In the genomic region with DNA sequence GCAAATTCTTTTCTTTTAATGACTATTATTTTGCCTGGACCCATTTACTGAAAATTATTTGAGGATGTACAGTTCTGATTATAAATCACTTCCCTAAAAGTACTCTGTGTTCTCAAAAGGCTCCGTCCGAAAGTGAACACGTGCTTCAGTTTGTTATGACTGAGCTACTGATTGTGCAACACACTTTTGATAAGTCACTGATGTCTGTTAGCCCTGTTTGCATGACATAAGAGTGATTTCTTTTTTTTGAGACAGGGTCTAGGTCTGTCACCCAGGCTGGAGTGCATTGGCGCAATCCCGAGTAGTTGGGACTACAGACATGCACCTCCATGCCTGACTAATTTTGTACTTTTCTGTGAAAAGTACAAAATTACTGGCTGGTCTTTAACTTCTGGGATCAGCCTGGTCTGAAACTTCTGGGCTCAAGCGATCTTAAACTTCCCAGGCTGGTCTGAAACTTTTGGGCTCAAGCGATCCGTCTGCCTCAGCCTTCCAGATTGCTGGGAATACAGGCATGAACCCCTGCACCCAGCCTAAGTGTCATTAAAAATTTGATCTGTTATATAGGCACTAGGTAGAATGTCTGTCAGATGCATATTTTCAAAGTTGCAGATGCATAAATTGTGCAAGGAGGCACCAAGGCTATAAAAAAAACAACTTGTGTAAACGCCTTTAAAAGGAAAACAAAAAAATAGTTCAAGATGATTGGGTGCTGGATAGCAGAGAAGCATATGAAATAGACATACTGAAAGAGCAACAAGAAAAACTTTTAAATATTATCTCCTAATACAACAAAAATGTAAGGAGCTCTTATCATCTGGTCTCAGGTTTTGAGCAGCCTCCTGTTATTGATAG, we compare ENCODE assay signal across 11 cellular contexts.
A peak's percentile ranks its signal among the peaks of the same experiment; 100 is the strongest.
DNase-seq lines count a peak whose midpoint lies in the region; ATAC-seq and TF ChIP-seq lines count a peak whose summit lies in the region.
"Had no signal": no experiment of that assay in that cellular context is flagged by ENCODE, and none has a peak within 500 bp of the region (broad histone marks: within the 10 kb centered on the region; RNA-seq: fewer than 3 reads in every experiment).

No MANE protein-coding gene starts in this region.

- no peak overlapping the region for H3K9ac ChIP-seq in MM.1S (ENCODE audit: low read length)

- no peaks in the 10 kb centered on the region for H3K36me3 Mint-ChIP-seq in WTC11
- H3K36me3 Mint-ChIP-seq: activated CD8-positive, alpha-beta memory T cell treated with anti-CD3 and anti-CD28 coated beads, Interleukin-2, amount 10 ng/mL, durations not matched to agents 7 days and 5 days had no signal

- no peaks in the 10 kb centered on the region for H3K4me1 ChIP-seq in breast epithelium
- H3K4me1 ChIP-seq in right lobe of liver, result peaks cover 0 to 15% (median 3%) of the 10 kb centered on the region in 4 donors
- peaks cover 7% of the 10 kb centered on the region for H3K4me1 ChIP-seq in testis
- no peaks in the 10 kb centered on the region for H3K4me1 ChIP-seq in MM.1S (ENCODE audit: low read length)

- H3K27ac Mint-ChIP-seq in WTC11, result no peak overlapping the region
- H3K27ac Mint-ChIP-seq: activated CD8-positive, alpha-beta memory T cell treated with anti-CD3 and anti-CD28 coated beads, Interleukin-2, amount 10 ng/mL, durations not matched to agents 7 days and 5 days had no signal

- H3K4me2 ChIP-seq in MM.1S (ENCODE audit: low read depth, low read length), result no peak overlapping the region

- DNase-seq in breast epithelium (ENCODE audit: low spot score in 2 of 2) (peak in 1 of 2 donors; percentile 29), right lobe of liver (peak in 1 of 3 donors; percentile 56), testis (peak; percentile 77), MM.1S (no peak), GM19238 (ENCODE audit: insufficient read length, low spot score) (no peak), WTC11 (ENCODE audit: low spot score) (no peak), NCI-H748 treated with DMSO at 0.1 percent for 48 hours (lab: John Stamatoyannopoulos, UW) (no peak)
- DNase-seq: activated CD8-positive, alpha-beta memory T cell treated with anti-CD3 and anti-CD28 coated beads, Interleukin-2, amount 10 ng/mL, durations not matched to agents 7 days and 5 days; effector CD4-positive, alpha-beta T cell; GF-D8 had no signal

- POLR2A ChIA-PET in WTC11 (lab: Charles Lee), result no interaction called here

- no peak overlapping the region for H3K4me3 Mint-ChIP-seq in WTC11
- H3K4me3 Mint-ChIP-seq: activated CD8-positive, alpha-beta memory T cell treated with anti-CD3 and anti-CD28 coated beads, Interleukin-2, amount 10 ng/mL, durations not matched to agents 7 days and 5 days had no signal

- intact Hi-C loops in breast epithelium (cut with DNase I; ENCODE audit: low total_unique reads) (no loop called here), right lobe of liver (cut with DNase I) (no loop called here), testis (cut with DNase I; ENCODE audit: low total_unique reads) (no loop called here)

- TF ChIP-seq CTCF in breast epithelium (IDR thresholded peaks at IDR 0.05) (no peak), right lobe of liver (IDR thresholded peaks at IDR 0.05) (no peak), testis (IDR thresholded peaks at IDR 0.05) (no peak), MM.1S (IDR thresholded peaks at IDR 0.05; ENCODE audit: low read length) (no peak), WTC11 (IDR thresholded peaks at IDR 0.05) (no peak)

- H4K20me1 ChIP-seq in MM.1S (ENCODE audit: insufficient read depth, low read length), result no peaks in the 10 kb centered on the region

- H3K4me3 ChIP-seq in breast epithelium (no peak overlapping the region), right lobe of liver (no peak overlapping the region), testis (no peak overlapping the region), MM.1S (ENCODE audit: low read length) (no peak overlapping the region)

- H3K27me3 ChIP-seq in breast epithelium (no peaks in the 10 kb centered on the region), right lobe of liver (no peaks in the 10 kb centered on the region), testis (no peaks in the 10 kb centered on the region), MM.1S (replicated peaks; ENCODE audit: insufficient read depth, low read length) (no peaks in the 10 kb centered on the region)

- no peaks in the 10 kb centered on the region for H3K9me3 ChIP-seq in breast epithelium
- no peaks in the 10 kb centered on the region for H3K9me3 ChIP-seq in right lobe of liver
- no peaks in the 10 kb centered on the region for H3K9me3 ChIP-seq in testis
- no peaks in the 10 kb centered on the region for H3K9me3 ChIP-seq in MM.1S (replicated peaks; ENCODE audit: insufficient read depth, low read length)

- 19% methylated on average over 9 of the region's 9 CpGs for WGBS in right lobe of liver (ENCODE audit: insufficient coverage, low coverage, low lambda C conversion rate, missing lambda C conversion rate)
- 49 to 57% methylated on average over 9 of the region's 9 CpGs for WGBS in testis, 2 donors

- no peaks in the 10 kb centered on the region for H3K9me2 ChIP-seq in MM.1S (replicated peaks; ENCODE audit: insufficient read depth, low read length)

- no peak overlapping the region for H2AFZ ChIP-seq in MM.1S (ENCODE audit: low read length)

- H3K27ac ChIP-seq in breast epithelium (peak overlapping the region; percentile 0 to 55), right lobe of liver (peak overlapping the region in 1 of 3 donors; percentile 61), testis (peak overlapping the region; percentile 47 to 79), MM.1S (ENCODE audit: low read length) (no peak overlapping the region)

- H3F3A ChIP-seq in MM.1S (ENCODE audit: insufficient read depth, low read length), result no peaks in the 10 kb centered on the region

- H3K36me3 ChIP-seq in breast epithelium (no peaks in the 10 kb centered on the region), right lobe of liver (no peaks in the 10 kb centered on the region), testis (ENCODE audit: low read depth, missing control alignments) (no peaks in the 10 kb centered on the region), MM.1S (replicated peaks; ENCODE audit: insufficient read depth, low read length) (no peaks in the 10 kb centered on the region)

- H3K9me3 Mint-ChIP-seq in WTC11, result no peaks in the 10 kb centered on the region

- H3K27me3 Mint-ChIP-seq in WTC11 (ENCODE audit: low read depth), result no peaks in the 10 kb centered on the region

- TF ChIP-seq POLR2A in breast epithelium (IDR thresholded peaks at IDR 0.05), result no peak
- no peak for TF ChIP-seq POLR2A in right lobe of liver (IDR thresholded peaks at IDR 0.05)
- TF ChIP-seq POLR2A in testis (IDR thresholded peaks at IDR 0.05), result no peak

- no peaks in the 10 kb centered on the region for H3K79me2 ChIP-seq in MM.1S (ENCODE audit: low read length)

- ATAC-seq in HG02973 (IDR thresholded peaks at IDR 0.05; ENCODE audit: unreplicated experiment), result peak; percentile 57
- peak; percentile 93 to 97 (median 95) for ATAC-seq in right lobe of liver
- ATAC-seq in WTC11, result no peak
- ATAC-seq: activated CD8-positive, alpha-beta memory T cell treated with anti-CD3 and anti-CD28 coated beads, Interleukin-2, amount 10 ng/mL, durations not matched to agents 7 days and 5 days had no signal

- CTCF ChIA-PET in WTC11 (lab: Charles Lee), result no interaction called here

- no peaks in the 10 kb centered on the region for H3K4me1 Mint-ChIP-seq in WTC11
- H3K4me1 Mint-ChIP-seq: activated CD8-positive, alpha-beta memory T cell treated with anti-CD3 and anti-CD28 coated beads, Interleukin-2, amount 10 ng/mL, durations not matched to agents 7 days and 5 days had no signal

TF ChIP-seq in WTC11, 78 proteins besides CTCF, POLR2A, EP300 and RAD21 (continues in another document):
- TF ChIP-seq, protein P1, sequence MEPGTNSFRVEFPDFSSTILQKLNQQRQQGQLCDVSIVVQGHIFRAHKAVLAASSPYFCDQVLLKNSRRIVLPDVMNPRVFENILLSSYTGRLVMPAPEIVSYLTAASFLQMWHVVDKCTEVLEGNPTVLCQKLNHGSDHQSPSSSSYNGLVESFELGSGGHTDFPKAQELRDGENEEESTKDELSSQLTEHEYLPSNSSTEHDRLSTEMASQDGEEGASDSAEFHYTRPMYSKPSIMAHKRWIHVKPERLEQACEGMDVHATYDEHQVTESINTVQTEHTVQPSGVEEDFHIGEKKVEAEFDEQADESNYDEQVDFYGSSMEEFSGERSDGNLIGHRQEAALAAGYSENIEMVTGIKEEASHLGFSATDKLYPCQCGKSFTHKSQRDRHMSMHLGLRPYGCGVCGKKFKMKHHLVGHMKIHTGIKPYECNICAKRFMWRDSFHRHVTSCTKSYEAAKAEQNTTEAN (CRISPR knock-in tag; IDR thresholded peaks at IDR 0.05), result no peak
- TF ChIP-seq NFATC4 (CRISPR knock-in tag; IDR thresholded peaks at IDR 0.05) (no peak), TEAD4 (CRISPR knock-in tag; IDR thresholded peaks at IDR 0.05) (no peak), NFE2L1 (CRISPR knock-in tag; IDR thresholded peaks at IDR 0.05) (no peak), MYBL2 (CRISPR knock-in tag; IDR thresholded peaks at IDR 0.05) (no peak), JUN (CRISPR knock-in tag; IDR thresholded peaks at IDR 0.05) (no peak), KAT7 (CRISPR knock-in tag; IDR thresholded peaks at IDR 0.05; ENCODE audit: borderline replicate concordance) (no peak)
- TF ChIP-seq, protein P2, sequence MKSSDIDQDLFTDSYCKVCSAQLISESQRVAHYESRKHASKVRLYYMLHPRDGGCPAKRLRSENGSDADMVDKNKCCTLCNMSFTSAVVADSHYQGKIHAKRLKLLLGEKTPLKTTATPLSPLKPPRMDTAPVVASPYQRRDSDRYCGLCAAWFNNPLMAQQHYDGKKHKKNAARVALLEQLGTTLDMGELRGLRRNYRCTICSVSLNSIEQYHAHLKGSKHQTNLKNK (CRISPR knock-in tag; IDR thresholded peaks at IDR 0.05), result no peak
- TF ChIP-seq, protein P3, sequence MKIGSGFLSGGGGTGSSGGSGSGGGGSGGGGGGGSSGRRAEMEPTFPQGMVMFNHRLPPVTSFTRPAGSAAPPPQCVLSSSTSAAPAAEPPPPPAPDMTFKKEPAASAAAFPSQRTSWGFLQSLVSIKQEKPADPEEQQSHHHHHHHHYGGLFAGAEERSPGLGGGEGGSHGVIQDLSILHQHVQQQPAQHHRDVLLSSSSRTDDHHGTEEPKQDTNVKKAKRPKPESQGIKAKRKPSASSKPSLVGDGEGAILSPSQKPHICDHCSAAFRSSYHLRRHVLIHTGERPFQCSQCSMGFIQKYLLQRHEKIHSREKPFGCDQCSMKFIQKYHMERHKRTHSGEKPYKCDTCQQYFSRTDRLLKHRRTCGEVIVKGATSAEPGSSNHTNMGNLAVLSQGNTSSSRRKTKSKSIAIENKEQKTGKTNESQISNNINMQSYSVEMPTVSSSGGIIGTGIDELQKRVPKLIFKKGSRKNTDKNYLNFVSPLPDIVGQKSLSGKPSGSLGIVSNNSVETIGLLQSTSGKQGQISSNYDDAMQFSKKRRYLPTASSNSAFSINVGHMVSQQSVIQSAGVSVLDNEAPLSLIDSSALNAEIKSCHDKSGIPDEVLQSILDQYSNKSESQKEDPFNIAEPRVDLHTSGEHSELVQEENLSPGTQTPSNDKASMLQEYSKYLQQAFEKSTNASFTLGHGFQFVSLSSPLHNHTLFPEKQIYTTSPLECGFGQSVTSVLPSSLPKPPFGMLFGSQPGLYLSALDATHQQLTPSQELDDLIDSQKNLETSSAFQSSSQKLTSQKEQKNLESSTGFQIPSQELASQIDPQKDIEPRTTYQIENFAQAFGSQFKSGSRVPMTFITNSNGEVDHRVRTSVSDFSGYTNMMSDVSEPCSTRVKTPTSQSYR (CRISPR knock-in tag; IDR thresholded peaks at IDR 0.05), result no peak
